20 cellular contexts compared by ENCODE assay signal in the genomic region with DNA sequence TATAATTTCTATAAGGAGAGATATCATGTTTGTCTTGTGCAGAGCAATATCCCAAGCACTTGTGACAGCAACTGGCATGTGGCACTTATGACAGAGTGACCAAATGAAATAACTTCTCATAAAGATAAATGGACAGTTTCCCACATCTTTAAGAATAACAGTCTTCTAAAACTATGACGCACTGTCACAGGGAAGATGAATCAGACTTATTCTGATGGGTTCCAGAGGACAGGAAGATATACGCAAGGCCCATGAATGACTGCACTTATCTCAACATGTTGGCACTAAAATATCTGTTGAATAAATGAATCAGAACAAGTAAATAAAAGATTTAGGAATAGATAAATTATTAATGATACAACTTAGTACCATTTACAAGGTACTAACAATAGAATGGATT.
"Had no signal": no experiment of that assay in that cellular context is flagged by ENCODE, and none has a peak within 500 bp of the region (broad histone marks: within the 10 kb centered on the region; RNA-seq: fewer than 3 reads in every experiment).

No MANE protein-coding gene starts in this region.

- ATAC-seq: gastrocnemius medialis, heart right ventricle, left colon, lower lobe of right lung, sciatic nerve, upper lobe of right lung had no signal

- H3K4me1 Mint-ChIP-seq: activated naive CD4-positive, alpha-beta T cell treated with anti-CD3 and anti-CD28 coated beads, Interleukin-2, amount 50 U/mL, for 24 hours; neural crest cell had no signal

- H3K9me3 ChIP-seq: adrenal gland, esophagus muscularis mucosa, gastrocnemius medialis, heart right ventricle, lower lobe of right lung, spleen, stomach, thoracic aorta, upper lobe of right lung had no signal

- H3K27ac Mint-ChIP-seq: activated naive CD4-positive, alpha-beta T cell treated with anti-CD3 and anti-CD28 coated beads, Interleukin-2, amount 50 U/mL, for 24 hours; activated T-cell treated with anti-CD3 and anti-CD28 coated beads, Interleukin-2, amount 50 U/mL, for 24 hours had no signal

- H3K27ac ChIP-seq: adrenal gland, coronary artery, esophagus muscularis mucosa, gastrocnemius medialis, heart right ventricle, lower lobe of right lung, spleen, stomach, thoracic aorta, upper lobe of right lung, VCaP had no signal

- H3K36me3 Mint-ChIP-seq: activated naive CD4-positive, alpha-beta T cell treated with anti-CD3 and anti-CD28 coated beads, Interleukin-2, amount 50 U/mL, for 24 hours had no signal

- H3K4me3 Mint-ChIP-seq: activated naive CD4-positive, alpha-beta T cell treated with anti-CD3 and anti-CD28 coated beads, Interleukin-2, amount 50 U/mL, for 24 hours; activated T-cell treated with anti-CD3 and anti-CD28 coated beads, Interleukin-2, amount 50 U/mL, for 24 hours; neural crest cell had no signal

- H3K9me3 Mint-ChIP-seq: activated naive CD4-positive, alpha-beta T cell treated with anti-CD3 and anti-CD28 coated beads, Interleukin-2, amount 50 U/mL, for 24 hours; neural crest cell had no signal

- H3K27me3 Mint-ChIP-seq: activated naive CD4-positive, alpha-beta T cell treated with anti-CD3 and anti-CD28 coated beads, Interleukin-2, amount 50 U/mL, for 24 hours; activated T-cell treated with anti-CD3 and anti-CD28 coated beads, Interleukin-2, amount 50 U/mL, for 24 hours had no signal

- H3K4me1 ChIP-seq: adrenal gland, esophagus muscularis mucosa, gastrocnemius medialis, heart right ventricle, lower lobe of right lung, spleen, stomach, upper lobe of right lung had no signal

- DNase-seq: activated CD4-positive, alpha-beta T cell treated with anti-CD3 and anti-CD28 coated beads for 1 hour; activated CD4-positive, alpha-beta T cell treated with anti-CD3 and anti-CD28 coated beads, Interleukin-2, amount 50 U/mL, for 48 hours; activated T-cell treated with anti-CD3 and anti-CD28 coated beads, Interleukin-2, amount 50 U/mL, for 24 hours; adrenal gland; central memory CD4-positive, alpha-beta T cell; gastrocnemius medialis; heart right ventricle; left colon; lower lobe of right lung; midbrain; spleen; stomach; upper lobe of right lung had no signal

- H3K4me3 ChIP-seq: adrenal gland, coronary artery, esophagus muscularis mucosa, gastrocnemius medialis, heart right ventricle, lower lobe of right lung, spleen, stomach, thoracic aorta, upper lobe of right lung had no signal
